In the genomic region with DNA sequence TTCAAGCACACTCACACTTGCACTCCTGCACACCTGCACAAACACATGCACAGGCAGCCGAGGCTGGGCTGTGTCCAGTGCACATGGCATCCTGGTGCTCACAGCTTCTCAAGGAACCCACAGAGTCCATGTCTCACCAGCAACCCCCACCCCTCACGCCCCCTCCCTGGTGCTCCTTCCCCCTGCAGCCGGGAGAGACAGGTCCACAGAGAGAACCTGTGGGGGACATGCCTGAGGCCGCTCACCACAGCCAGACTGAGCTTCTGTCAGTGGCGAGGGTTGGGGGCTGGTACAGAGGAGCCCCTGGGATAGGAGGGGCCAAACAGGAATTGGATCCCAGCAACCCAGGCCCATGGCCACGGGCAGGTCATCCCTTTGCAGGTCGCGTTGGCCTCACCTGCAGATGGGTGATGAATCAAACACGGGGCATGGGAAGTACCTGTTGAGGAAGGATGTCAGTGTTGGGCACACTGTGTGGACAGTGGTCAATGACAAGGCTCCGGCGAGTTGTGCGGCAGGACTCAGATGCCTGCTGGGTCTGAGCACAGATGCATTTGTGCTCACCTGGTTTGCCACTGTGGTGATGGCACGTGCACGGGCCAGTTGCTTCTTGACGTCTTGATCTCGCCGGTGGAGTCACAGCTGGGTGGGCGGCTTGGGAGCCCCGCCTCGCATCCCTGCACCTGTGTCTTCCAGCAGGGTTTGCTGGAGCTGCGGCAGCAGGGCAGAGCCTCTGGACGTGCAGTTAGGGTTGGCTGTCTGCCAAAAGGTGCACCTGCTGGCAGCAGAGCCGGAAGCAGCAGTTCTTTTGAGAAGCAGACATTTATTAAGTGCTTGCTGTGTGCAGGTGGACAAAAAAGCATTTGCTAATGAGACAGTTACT, we compare ENCODE assay signal across 14 cellular contexts.
DNase-seq lines count a peak whose midpoint lies in the region; ATAC-seq and TF ChIP-seq lines count a peak whose summit lies in the region.
"Had no signal": no experiment of that assay in that cellular context is flagged by ENCODE, and none has a peak within 500 bp of the region (broad histone marks: within the 10 kb centered on the region; RNA-seq: fewer than 3 reads in every experiment).

No MANE protein-coding gene starts in this region.

- intact Hi-C loops in esophagus muscularis mucosa (cut with DNase I) = no loop called here

- TF ChIP-seq EP300 in esophagus muscularis mucosa (IDR thresholded peaks at IDR 0.05) = no peak

- H3K4me3 ChIP-seq in H7 (ENCODE audit: insufficient read depth, low read depth, low read length) = no peak overlapping the region
- H3K4me3 ChIP-seq in esophagus muscularis mucosa = no peak overlapping the region
- H3K4me3 ChIP-seq: HAP-1 had no signal

- peak; percentile 92 for DNase-seq in COLO668 (lab: John Stamatoyannopoulos, UW; ENCODE audit: unreplicated experiment)
- peak; percentile 93 for DNase-seq in NCI-H1092 (lab: John Stamatoyannopoulos, UW)
- DNase-seq in NCI-H524 treated with DMSO at 0.1 percent for 48 hours (lab: John Stamatoyannopoulos, UW) = peak; percentile 14
- peak; percentile 28 for DNase-seq in kidney tubule cell (ENCODE audit: low spot score)
- no peak for DNase-seq in T1000 (lab: John Stamatoyannopoulos, UW)
- no peak for DNase-seq in H7
- DNase-seq in esophagus muscularis mucosa (ENCODE audit: extremely low spot score) = no peak
- DNase-seq: activated CD4-positive, alpha-beta T cell treated with anti-CD3 and anti-CD28 coated beads for 4 hours; activated naive CD4-positive, alpha-beta T cell treated with Interleukin-2 at 50 U/mL for 16 hours; foreskin fibroblast; stimulated activated CD4-positive, alpha-beta T cell treated with anti-CD3 and anti-CD28 coated beads, Interleukin-1b, Interleukin-23, amount 100 ng/mL, for 48 hours; stimulated activated naive CD8-positive, alpha-beta T cell treated with anti-CD3 and anti-CD28 coated beads, Interleukin-15, amount 100 ng/mL, for 72 hours had no signal

- no peak for TF ChIP-seq CTCF in esophagus muscularis mucosa (IDR thresholded peaks at IDR 0.05)

- WGBS in esophagus muscularis mucosa = 75% methylated on average over 14 of the region's 23 CpGs

- ATAC-seq in GM21381 (IDR thresholded peaks at IDR 0.05; ENCODE audit: unreplicated experiment) = no peak
- ATAC-seq: stimulated activated naive CD8-positive, alpha-beta T cell treated with anti-CD3 and anti-CD28 coated beads, Interleukin-15, amount 100 ng/mL, for 72 hours had no signal

- no peak overlapping the region for H3K27ac ChIP-seq in esophagus muscularis mucosa (replicated peaks in 1 of 4)

- H3K36me3 ChIP-seq in H7 (replicated peaks; ENCODE audit: control insufficient read depth, insufficient read depth, low read length) = no peaks in the 10 kb centered on the region
- no peaks in the 10 kb centered on the region for H3K36me3 ChIP-seq in esophagus muscularis mucosa
- H3K36me3 ChIP-seq: HAP-1 had no signal

- H3K4me1 ChIP-seq in esophagus muscularis mucosa = peaks cover 4 to 10% (median 6%) of the 10 kb centered on the region in 4 donors
- H3K4me1 ChIP-seq: HAP-1 had no signal

- H3K27me3 ChIP-seq in H7 (ENCODE audit: control insufficient read depth, insufficient read depth, low read length) (no peaks in the 10 kb centered on the region), esophagus muscularis mucosa (no peaks in the 10 kb centered on the region)

- no peaks in the 10 kb centered on the region for H3K9me3 ChIP-seq in esophagus muscularis mucosa
- H3K9me3 ChIP-seq: HAP-1 had no signal

- TF ChIP-seq POLR2A in esophagus muscularis mucosa (IDR thresholded peaks at IDR 0.05; ENCODE audit: low read depth) = no peak

Comparison
In these comparisons a context has a peak if more than half of its experiments do, and no peak if none do; other contexts are left out.
1. DNase-seq: peak in COLO668 (single experiment), NCI-H1092 (single experiment), NCI-H524 treated with DMSO at 0.1 percent for 48 hours (single experiment) and kidney tubule cell (single experiment); none in T1000 (single experiment), H7 (single experiment) and esophagus muscularis mucosa (single experiment).